10 cellular contexts compared by ENCODE assay signal in genomic region chr6:87590989-87591388, GRCh38. TPM values are rescaled to one million over a fixed set of nuclear protein-coding genes. Genes with fewer than 3 reads are reported as not detected.
DNase-seq lines count a peak whose midpoint lies in the region; ATAC-seq, FAIRE-seq and TF ChIP-seq lines count a peak whose summit lies in the region.
"Had no signal": no experiment of that assay in that cellular context is flagged by ENCODE, and none has a peak within 500 bp of the region (broad histone marks: within the 10 kb centered on the region; RNA-seq: fewer than 3 reads in every experiment).

No MANE protein-coding gene starts in this region.

- H3K9me3 Mint-ChIP-seq in CD4-positive, CD25-positive, alpha-beta regulatory T cell: peaks cover 0 to 2% (median 0%) of the 10 kb centered on the region in 7 donors
- H3K9me3 Mint-ChIP-seq in nephron progenitor cell: no peaks in the 10 kb centered on the region

- H3K4me3 ChIP-seq in CD4-positive, CD25-positive, alpha-beta regulatory T cell (ENCODE audit: low read depth, low read length): peak overlapping the region; percentile 99
- H3K4me3 ChIP-seq in NB4 (ENCODE audit: low read depth, low read length) (peak overlapping the region; percentile 97), dorsolateral prefrontal cortex (peak overlapping the region; percentile 59 to 99 (median 91))

- no peak overlapping the region for H3K27ac ChIP-seq in CD4-positive, CD25-positive, alpha-beta regulatory T cell (ENCODE audit: insufficient read depth, low read length, poor library complexity, severe bottlenecking)
- no peak overlapping the region for H3K27ac ChIP-seq in dorsolateral prefrontal cortex

- H3K36me3 ChIP-seq in CD4-positive, CD25-positive, alpha-beta regulatory T cell (ENCODE audit: control insufficient read depth, insufficient read depth, low read length): peaks cover 20% of the 10 kb centered on the region

- no peaks in the 10 kb centered on the region for H3K27me3 ChIP-seq in CD4-positive, CD25-positive, alpha-beta regulatory T cell (ENCODE audit: control insufficient read depth, insufficient read depth, low read length)
- no peaks in the 10 kb centered on the region for H3K27me3 ChIP-seq in dorsolateral prefrontal cortex

- H3K4me1 Mint-ChIP-seq in CD4-positive, CD25-positive, alpha-beta regulatory T cell: peaks cover 31 to 79% (median 63%) of the 10 kb centered on the region in 4 donors
- H3K4me1 Mint-ChIP-seq in nephron progenitor cell: peaks cover 41% of the 10 kb centered on the region

- no peak for FAIRE-seq in HTR-8/SVneo (lab: Jason Lieb, UNC)
- FAIRE-seq: colon had no signal

- peak overlapping the region in 2 of 3 donors; percentile 97 to 99 for H3K27ac Mint-ChIP-seq in CD4-positive, CD25-positive, alpha-beta regulatory T cell
- peak overlapping the region; percentile 97 for H3K27ac Mint-ChIP-seq in nephron progenitor cell

- DNase-seq in CD4-positive, CD25-positive, alpha-beta regulatory T cell: no peak
- DNase-seq in NB4 (ENCODE audit: low read depth): peak; percentile 12
- no peak for DNase-seq in dorsolateral prefrontal cortex
- no peak for DNase-seq in nephron progenitor cell
- DNase-seq in HTR-8/SVneo (ENCODE audit: insufficient read length, low spot score): no peak
- DNase-seq in germinal center (ENCODE audit: low spot score): no peak
- DNase-seq in AML-193 (lab: John Stamatoyannopoulos, UW): no peak
- DNase-seq: NCI-H1105 treated with DMSO at 0.1 percent for 48 hours had no signal

- H3K36me3 Mint-ChIP-seq in CD4-positive, CD25-positive, alpha-beta regulatory T cell: peaks cover 19% of the 10 kb centered on the region
- peaks cover 34% of the 10 kb centered on the region for H3K36me3 Mint-ChIP-seq in nephron progenitor cell (ENCODE audit: low read depth)

- peak overlapping the region; percentile 93 to 99 (median 96) for H3K4me3 Mint-ChIP-seq in CD4-positive, CD25-positive, alpha-beta regulatory T cell
- H3K4me3 Mint-ChIP-seq in nephron progenitor cell: peak overlapping the region; percentile 96

- H3K9me3 ChIP-seq in CD4-positive, CD25-positive, alpha-beta regulatory T cell (ENCODE audit: control insufficient read depth in 2 of 2, low read length in 2 of 2): no peaks in the 10 kb centered on the region

- no peak for TF ChIP-seq CTCF in NB4 (IDR thresholded peaks at IDR 0.05; ENCODE audit: low read depth, low read length)
- no peak for TF ChIP-seq CTCF in dorsolateral prefrontal cortex (IDR thresholded peaks at IDR 0.05 in 54 of 56, conservative IDR thresholded peaks at IDR 0.05 in 2 of 56; ENCODE audit: low read depth in 1 of 56, partially characterized antibody in 56 of 56)
- no peak for TF ChIP-seq CTCF in nephron progenitor cell (IDR thresholded peaks at IDR 0.05)

- no peaks in the 10 kb centered on the region for H3K27me3 Mint-ChIP-seq in CD4-positive, CD25-positive, alpha-beta regulatory T cell
- H3K27me3 Mint-ChIP-seq in nephron progenitor cell (ENCODE audit: low read depth, poor library complexity): peaks cover 2% of the 10 kb centered on the region

- no peak for ATAC-seq in CD4-positive, CD25-positive, alpha-beta regulatory T cell (ENCODE audit: low read depth in 2 of 2)
- no peak for ATAC-seq in HG02981 (IDR thresholded peaks at IDR 0.05; ENCODE audit: unreplicated experiment)

- no peak for TF ChIP-seq POLR2A in NB4 (IDR thresholded peaks at IDR 0.05; ENCODE audit: extremely low read depth, insufficient read length)

- intact Hi-C loops in dorsolateral prefrontal cortex (cut with DNase I): loop anchor here (5.0 to 10.0 kb wide), 4 partner anchors 104 to 186 kb away; partner anchors contain the start of genes AKIRIN2 (in 1 of the 2) and CFAP206 (in 1 of the 2)

- peaks cover 47% of the 10 kb centered on the region for H3K4me1 ChIP-seq in CD4-positive, CD25-positive, alpha-beta regulatory T cell (ENCODE audit: control insufficient read depth, insufficient read depth, low read length, poor library complexity, severe bottlenecking)

RNA-seq across cellular contexts. Expression of gene ORC3, which starts 1.1 kb away (rescaled TPM):
- total RNA-seq in CD4-positive, CD25-positive, alpha-beta regulatory T cell: 17.8 TPM
- 10 to 100 TPM; 32.2 to 49.3 (median 40.3) TPM for polyA plus RNA-seq in CD4-positive, CD25-positive, alpha-beta regulatory T cell
- total RNA-seq in dorsolateral prefrontal cortex: 10 to 100 TPM; 21.8 to 47.2 (median 37.7) TPM

RNA-seq across cellular contexts. Expression of gene RARS2, which starts 1.2 kb away (rescaled TPM):
- 34.0 TPM for total RNA-seq in CD4-positive, CD25-positive, alpha-beta regulatory T cell
- 10 to 100 TPM; 34.8 to 44.7 (median 42.8) TPM for polyA plus RNA-seq in CD4-positive, CD25-positive, alpha-beta regulatory T cell
- total RNA-seq in dorsolateral prefrontal cortex: 10 to 100 TPM; 14.0 to 30.7 (median 21.6) TPM
